25 cellular contexts compared by ENCODE assay signal in the genomic region with DNA sequence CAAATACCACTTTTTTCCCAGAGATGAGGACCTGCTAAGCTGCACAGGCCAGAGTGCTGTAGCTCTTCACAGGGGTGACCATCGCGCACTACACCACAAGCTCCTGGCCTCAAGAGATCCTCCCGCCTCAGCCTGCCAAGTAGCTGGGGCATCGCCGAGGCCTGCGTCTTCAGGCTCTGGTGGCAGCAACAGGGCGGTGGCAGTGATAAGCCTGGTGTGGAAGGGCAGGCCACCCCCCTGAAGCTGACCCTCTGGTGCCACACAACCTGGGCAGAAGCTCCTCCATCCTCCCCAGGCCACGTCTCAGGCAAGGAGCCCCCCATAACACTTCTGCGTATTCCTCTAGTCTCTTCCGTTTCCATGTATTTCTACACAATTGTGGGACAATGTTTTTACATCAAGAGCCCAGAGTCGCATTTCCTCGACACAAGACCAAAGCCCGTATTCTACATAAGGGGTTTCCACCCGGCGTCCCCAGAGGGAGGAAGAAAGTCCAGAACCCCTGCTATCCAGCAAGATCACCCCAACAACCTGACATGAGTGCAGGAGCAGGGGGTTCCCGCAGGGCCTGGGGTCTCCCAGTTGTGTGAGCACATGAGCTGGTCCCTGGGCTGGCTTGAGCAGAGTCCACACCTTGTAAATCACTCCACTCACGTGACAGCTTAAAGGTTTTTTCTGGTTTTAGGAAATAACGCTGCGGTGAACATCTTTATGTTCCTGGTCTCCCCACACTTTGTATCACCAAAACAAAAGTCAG. TPM values are rescaled to one million over a fixed set of nuclear protein-coding genes. Genes with fewer than 3 reads are reported as not detected.
DNase-seq lines count a peak whose midpoint lies in the region; ATAC-seq and TF ChIP-seq lines count a peak whose summit lies in the region.
"Had no signal": no experiment of that assay in that cellular context is flagged by ENCODE, and none has a peak within 500 bp of the region (broad histone marks: within the 10 kb centered on the region; RNA-seq: fewer than 3 reads in every experiment).

No MANE protein-coding gene starts in this region.

- no peak overlapping the region for H3K4me3 ChIP-seq in PC-9
- no peak overlapping the region for H3K4me3 ChIP-seq in sigmoid colon
- H3K4me3 ChIP-seq in upper lobe of right lung, result no peak overlapping the region
- H3K4me3 ChIP-seq: pancreas, SJSA1 had no signal

- CTCF ChIA-PET in activated CD4-positive, alpha-beta memory T cell treated with anti-CD3 and anti-CD28 coated beads, Interleukin-2, amount 10 ng/mL, durations not matched to agents 7 days and 5 days (lab: Charles Lee), result interaction anchor here (1.1 to 1.4 kb wide), 2 partner anchors 38 to 234 kb away, joined by 3 read pairs; partner anchors contain the start of gene NCAPG2
- CTCF ChIA-PET in activated CD4-positive, alpha-beta memory T cell treated with anti-CD3 and anti-CD28 coated beads for 36 hours (lab: Charles Lee), result interaction anchor here (0.7 to 1.2 kb wide), 2 partner anchors 11 to 235 kb away, joined by 3 read pairs; no protein-coding TSS in a partner anchor
- CTCF ChIA-PET in PC-9 (lab: Charles Lee), result interaction anchor here (0.6 kb wide), 1 partner anchor 116 kb away, joined by 5 read pairs; no protein-coding TSS in a partner anchor

- H3K36me3 ChIP-seq in PC-9 (ENCODE audit: low read depth) (peaks cover 49% of the 10 kb centered on the region), sigmoid colon (peaks cover 29 to 81% (median 49%) of the 10 kb centered on the region in 4 donors), upper lobe of right lung (peaks cover 86% of the 10 kb centered on the region)

- peak; percentile 10 for DNase-seq in activated CD4-positive, alpha-beta memory T cell treated with anti-CD3 and anti-CD28 coated beads, Interleukin-2, amount 10 ng/mL, durations not matched to agents 7 days and 5 days
- no peak for DNase-seq in activated CD4-positive, alpha-beta memory T cell treated with anti-CD3 and anti-CD28 coated beads for 36 hours
- DNase-seq in PC-9 (peak in 1 of 2 experiments; percentile 19), endothelial cell (ENCODE audit: low spot score) (no peak), sigmoid colon (no peak), upper lobe of right lung (no peak), hepatic stellate cell (ENCODE audit: low spot score) (no peak), sciatic nerve (ENCODE audit: low spot score) (no peak)
- DNase-seq: activated T-cell treated with anti-CD3 and anti-CD28 coated beads, Interleukin-2, amount 50 U/mL, for 48 hours; amniotic stem cell; brain microvascular endothelial cell; DMS53; hypothalamus; NCI-H1048; NCI-H2107; NCI-H82; pancreas; retina; RPMI8226; stimulated activated CD4-positive, alpha-beta T cell treated with anti-CD3 and anti-CD28 coated beads, Interleukin-1b, Interleukin-23, amount 100 ng/mL, for 48 hours; stimulated activated naive CD4-positive, alpha-beta T cell treated with Interleukin-2 at 50 U/mL for 16 hours had no signal

- no peaks in the 10 kb centered on the region for H3K9me2 ChIP-seq in PC-9 (ENCODE audit: insufficient read depth)

- no peak for TF ChIP-seq POLR2A in sigmoid colon (IDR thresholded peaks at IDR 0.05)

- H3K27ac ChIP-seq in PC-9 (peak overlapping the region; percentile 5; the same call in 1 of the 2 replicates), sigmoid colon (peak overlapping the region; percentile 81 to 84 (median 83)), upper lobe of right lung (no peak overlapping the region)
- H3K27ac ChIP-seq: pancreas, SJSA1 had no signal

- no peak overlapping the region for H3K4me3 Mint-ChIP-seq in activated CD4-positive, alpha-beta memory T cell treated with anti-CD3 and anti-CD28 coated beads, Interleukin-2, amount 10 ng/mL, durations not matched to agents 7 days and 5 days
- H3K4me3 Mint-ChIP-seq in activated CD4-positive, alpha-beta memory T cell treated with anti-CD3 and anti-CD28 coated beads for 36 hours, result no peak overlapping the region
- H3K4me3 Mint-ChIP-seq in endothelial cell (ENCODE audit: unreplicated experiment), result peak overlapping the region; percentile 29
- H3K4me3 Mint-ChIP-seq: IgD-negative memory B cell, memory B cell had no signal

- no peaks in the 10 kb centered on the region for H3K9me3 Mint-ChIP-seq in activated CD4-positive, alpha-beta memory T cell treated with anti-CD3 and anti-CD28 coated beads, Interleukin-2, amount 10 ng/mL, durations not matched to agents 7 days and 5 days
- no peaks in the 10 kb centered on the region for H3K9me3 Mint-ChIP-seq in activated CD4-positive, alpha-beta memory T cell treated with anti-CD3 and anti-CD28 coated beads for 36 hours
- no peaks in the 10 kb centered on the region for H3K9me3 Mint-ChIP-seq in endothelial cell (ENCODE audit: unreplicated experiment)
- H3K9me3 Mint-ChIP-seq: IgD-negative memory B cell, memory B cell had no signal

- peaks cover 88% of the 10 kb centered on the region for H3K36me3 Mint-ChIP-seq in activated CD4-positive, alpha-beta memory T cell treated with anti-CD3 and anti-CD28 coated beads, Interleukin-2, amount 10 ng/mL, durations not matched to agents 7 days and 5 days (ENCODE audit: low read depth)
- H3K36me3 Mint-ChIP-seq in activated CD4-positive, alpha-beta memory T cell treated with anti-CD3 and anti-CD28 coated beads for 36 hours, result peaks cover 41% of the 10 kb centered on the region
- peaks cover 33% of the 10 kb centered on the region for H3K36me3 Mint-ChIP-seq in endothelial cell (ENCODE audit: low read depth, unreplicated experiment)

- H3K79me2 ChIP-seq in PC-9 (ENCODE audit: low read depth), result peaks cover 5% of the 10 kb centered on the region; the same call in 1 of the 2 replicates

- H3K9me3 ChIP-seq in PC-9 (ENCODE audit: insufficient read depth, low read depth), result no peaks in the 10 kb centered on the region
- H3K9me3 ChIP-seq in sigmoid colon, result no peaks in the 10 kb centered on the region
- no peaks in the 10 kb centered on the region for H3K9me3 ChIP-seq in upper lobe of right lung
- H3K9me3 ChIP-seq: pancreas, SJSA1 had no signal

- no peaks in the 10 kb centered on the region for H3K27me3 Mint-ChIP-seq in activated CD4-positive, alpha-beta memory T cell treated with anti-CD3 and anti-CD28 coated beads, Interleukin-2, amount 10 ng/mL, durations not matched to agents 7 days and 5 days
- H3K27me3 Mint-ChIP-seq in activated CD4-positive, alpha-beta memory T cell treated with anti-CD3 and anti-CD28 coated beads for 36 hours, result no peaks in the 10 kb centered on the region
- H3K27me3 Mint-ChIP-seq in endothelial cell (ENCODE audit: unreplicated experiment), result no peaks in the 10 kb centered on the region
- H3K27me3 Mint-ChIP-seq: IgD-negative memory B cell, memory B cell had no signal

- H3K27ac Mint-ChIP-seq in activated CD4-positive, alpha-beta memory T cell treated with anti-CD3 and anti-CD28 coated beads, Interleukin-2, amount 10 ng/mL, durations not matched to agents 7 days and 5 days, result no peak overlapping the region
- no peak overlapping the region for H3K27ac Mint-ChIP-seq in activated CD4-positive, alpha-beta memory T cell treated with anti-CD3 and anti-CD28 coated beads for 36 hours
- H3K27ac Mint-ChIP-seq in endothelial cell (ENCODE audit: unreplicated experiment), result no peak overlapping the region
- H3K27ac Mint-ChIP-seq: memory B cell had no signal

- H4K20me1 ChIP-seq in PC-9 (ENCODE audit: insufficient read depth), result 0 out of 2 replicates have a peak, but pooled peaks cover 5% of the 10 kb centered on the region

- no peaks in the 10 kb centered on the region for H3K4me1 Mint-ChIP-seq in activated CD4-positive, alpha-beta memory T cell treated with anti-CD3 and anti-CD28 coated beads, Interleukin-2, amount 10 ng/mL, durations not matched to agents 7 days and 5 days
- H3K4me1 Mint-ChIP-seq in activated CD4-positive, alpha-beta memory T cell treated with anti-CD3 and anti-CD28 coated beads for 36 hours (ENCODE audit: low read depth), result peaks cover 2% of the 10 kb centered on the region
- no peaks in the 10 kb centered on the region for H3K4me1 Mint-ChIP-seq in endothelial cell (ENCODE audit: unreplicated experiment)
- H3K4me1 Mint-ChIP-seq: memory B cell had no signal

- H3K27me3 ChIP-seq in PC-9 (ENCODE audit: insufficient read depth, low read depth) (no peaks in the 10 kb centered on the region), sigmoid colon (no peaks in the 10 kb centered on the region), upper lobe of right lung (no peaks in the 10 kb centered on the region)
- H3K27me3 ChIP-seq: brain microvascular endothelial cell, pancreas, SJSA1 had no signal

- H2AFZ ChIP-seq in PC-9, result no peak overlapping the region

- intact Hi-C loops in activated CD4-positive, alpha-beta memory T cell treated with anti-CD3 and anti-CD28 coated beads for 36 hours (cut with micrococcal nuclease), result no loop called here
- intact Hi-C loops in PC-9 (cut with micrococcal nuclease; ENCODE audit: unreplicated experiment) (no loop called here), sigmoid colon (cut with DNase I) (no loop called here), upper lobe of right lung (cut with DNase I) (no loop called here), sciatic nerve (cut with DNase I) (loop anchor here (5.0 kb wide), 1 partner anchor 1275 kb away; no protein-coding TSS in a partner anchor)

- no peak for TF ChIP-seq CTCF in PC-9 (conservative IDR thresholded peaks at IDR 0.05)
- no peak for TF ChIP-seq CTCF in endothelial cell (IDR thresholded peaks at IDR 0.05; ENCODE audit: unreplicated experiment)
- no peak for TF ChIP-seq CTCF in sigmoid colon (IDR thresholded peaks at IDR 0.05)
- no peak for TF ChIP-seq CTCF in upper lobe of right lung (IDR thresholded peaks at IDR 0.05)

- WGBS in sigmoid colon, 2 donors, result 96 to 97% methylated on average over 19 of the region's 19 CpGs

- TF ChIP-seq EP300 in sigmoid colon (IDR thresholded peaks at IDR 0.05), result no peak

- no peak for ATAC-seq in upper lobe of right lung
- no peak for ATAC-seq in sciatic nerve
- ATAC-seq: activated CD4-positive, CD25-positive, alpha-beta regulatory T cell treated with anti-CD3 and anti-CD28 coated beads, Interleukin-2, amount 50 U/mL, for 24 hours; pancreas had no signal

- peaks cover 43% of the 10 kb centered on the region for H3F3A ChIP-seq in PC-9 (ENCODE audit: insufficient read depth, low read depth)

- H3K4me2 ChIP-seq in PC-9, result no peak overlapping the region

- POLR2A ChIA-PET in activated CD4-positive, alpha-beta memory T cell treated with anti-CD3 and anti-CD28 coated beads, Interleukin-2, amount 10 ng/mL, durations not matched to agents 7 days and 5 days (lab: Charles Lee), result interaction anchor here (0.9 to 1.0 kb wide), 2 partner anchors 9 to 88 kb away, joined by 3 read pairs; no protein-coding TSS in a partner anchor
- POLR2A ChIA-PET in activated CD4-positive, alpha-beta memory T cell treated with anti-CD3 and anti-CD28 coated beads for 36 hours (lab: Charles Lee), result interaction anchor here (0.9 kb wide), 1 partner anchor 10 kb away, joined by 4 read pairs; no protein-coding TSS in a partner anchor
- POLR2A ChIA-PET in PC-9 (lab: Charles Lee; ENCODE audit: unreplicated experiment), result no interaction called here

- BruUV-seq in PC-9 (replicated peaks; lab: Mats Ljungman, UMichigan), result no TSS peak

- H3K4me1 ChIP-seq in PC-9 (replicated peaks; ENCODE audit: insufficient read depth) (peaks cover 41% of the 10 kb centered on the region), sigmoid colon (peaks cover 0 to 28% (median 22%) of the 10 kb centered on the region in 4 donors), upper lobe of right lung (peaks cover 2% of the 10 kb centered on the region)
- H3K4me1 ChIP-seq: pancreas had no signal

RNA-seq across cellular contexts. Expression of gene NCAPG2, which starts 37.6 kb away (rescaled TPM):
- 100 to 1,000 TPM; 151 TPM for total RNA-seq in activated CD4-positive, alpha-beta memory T cell treated with anti-CD3 and anti-CD28 coated beads, Interleukin-2, amount 10 ng/mL, durations not matched to agents 7 days and 5 days
- total RNA-seq in activated CD4-positive, alpha-beta memory T cell treated with anti-CD3 and anti-CD28 coated beads for 36 hours, result 100 to 1,000 TPM; 145 to 149 TPM
- total RNA-seq in PC-9 (2021) (99.5 and 124 TPM in 2 replicates), endothelial cell (ENCODE audit: unreplicated experiment) (25.6 TPM), sigmoid colon (1 to 10 TPM; 3.0 to 7.1 (median 5.1) TPM), upper lobe of right lung (6.5 TPM), sciatic nerve (11.7 TPM)
- 10 to 100 TPM in 1 of 3 donors, 1 to 10 TPM in 2; 1.2 to 11.5 (median 4.2) TPM for polyA plus RNA-seq in sigmoid colon
